22 cellular contexts compared by ENCODE assay signal in genomic region chr13:73827434-73827833, GRCh38.
DNase-seq lines count a peak whose midpoint lies in the region; ATAC-seq and TF ChIP-seq lines count a peak whose summit lies in the region.
"Had no signal": no experiment of that assay in that cellular context is flagged by ENCODE, and none has a peak within 500 bp of the region (broad histone marks: within the 10 kb centered on the region; RNA-seq: fewer than 3 reads in every experiment).

No MANE protein-coding gene starts in this region.

- no peak overlapping the region for H3K4me2 ChIP-seq in mammary epithelial cell (ENCODE audit: insufficient read depth, low read depth, low read length)
- H3K4me2 ChIP-seq: A549; BLaER1 treated with 17β-estradiol and CSF1 and Interleukin-3, amounts not matched to agents 10 nM and 100 nM had no signal

- no peaks in the 10 kb centered on the region for H3K27me3 Mint-ChIP-seq in MCF 10A (ENCODE audit: insufficient read depth, unreplicated experiment)
- H3K27me3 Mint-ChIP-seq: B cell; CD4-positive, alpha-beta memory T cell; CD8-positive, alpha-beta memory T cell had no signal

- no peak overlapping the region for H3K4me3 Mint-ChIP-seq in MCF 10A (ENCODE audit: unreplicated experiment)
- H3K4me3 Mint-ChIP-seq: B cell; CD4-positive, alpha-beta memory T cell; CD8-positive, alpha-beta memory T cell had no signal

- CTCF ChIA-PET in MCF 10A (lab: Yijun Ruan, JAX) (interaction anchor here (1.5 kb wide), 1 partner anchor 459 kb away, joined by 9 read pairs; no protein-coding TSS in a partner anchor), mammary epithelial cell (lab: Charles Lee; ENCODE audit: low non-redundant PET) (no interaction called here)

- H3K27me3 ChIP-seq in mammary epithelial cell (ENCODE audit: insufficient read depth, low read length), result no peaks in the 10 kb centered on the region
- H3K27me3 ChIP-seq: BLaER1 treated with 17β-estradiol and CSF1 and Interleukin-3, amounts not matched to agents 10 nM and 100 nM had no signal

- TF ChIP-seq CTCF in MCF 10A (IDR thresholded peaks at IDR 0.05; ENCODE audit: unreplicated experiment) (no peak), mammary epithelial cell (conservative IDR thresholded peaks at IDR 0.05 in 1 of 2, IDR thresholded peaks at IDR 0.05 in 1 of 2; ENCODE audit: extremely low read depth in 1 of 2, insufficient read depth in 1 of 2, low read depth in 1 of 2, low read length in 2 of 2) (no peak)

- ATAC-seq in left ventricle myocardium superior (no peak), left cardiac atrium (no peak)
- ATAC-seq: A549, GM12878 had no signal

- no peaks in the 10 kb centered on the region for H3K9me3 ChIP-seq in mammary epithelial cell (replicated peaks; ENCODE audit: insufficient read depth, low read length)
- H3K9me3 ChIP-seq: A549 had no signal

- intact Hi-C loops in MCF 10A (cut with micrococcal nuclease) (no loop called here), mammary epithelial cell (cut with micrococcal nuclease) (no loop called here), left ventricle myocardium superior (cut with micrococcal nuclease) (no loop called here), left cardiac atrium (cut with DNase I) (no loop called here)

- POLR2A ChIA-PET in MCF 10A (lab: Yijun Ruan, JAX), result no interaction called here

- H3K9me3 Mint-ChIP-seq in MCF 10A (ENCODE audit: unreplicated experiment), result no peaks in the 10 kb centered on the region
- H3K9me3 Mint-ChIP-seq: CD4-positive, alpha-beta memory T cell; CD8-positive, alpha-beta memory T cell had no signal

- BruUV-seq in MCF 10A (replicated peaks; lab: Mats Ljungman, UMichigan) (no TSS peak), mammary epithelial cell (replicated peaks; lab: Mats Ljungman, UMichigan) (no TSS peak)

- H3K4me3 ChIP-seq in mammary epithelial cell (replicated peaks in 1 of 3; ENCODE audit: insufficient read depth in 1 of 3, low read depth in 2 of 3, low read length in 3 of 3), result no peak overlapping the region
- H3K4me3 ChIP-seq: A549; BLaER1 treated with 17β-estradiol and CSF1 and Interleukin-3, amounts not matched to agents 10 nM and 100 nM; GM12878 had no signal

- 100% methylated on average over 3 of the region's 3 CpGs for WGBS in mammary epithelial cell (ENCODE audit: low coverage, missing lambda C conversion rate)

- no peak overlapping the region for H3K27ac ChIP-seq in mammary epithelial cell (ENCODE audit: insufficient read depth, low read depth, low read length)
- H3K27ac ChIP-seq: 22Rv1; A549; BLaER1 treated with 17β-estradiol and CSF1 and Interleukin-3, amounts not matched to agents 10 nM and 100 nM; C4-2B had no signal

- dilution Hi-C loops in mammary epithelial cell (cut with HindIII; ENCODE audit: low sequenced_read_pairs), result no loop called here

- no peak overlapping the region for H3K27ac Mint-ChIP-seq in MCF 10A (ENCODE audit: low read depth, unreplicated experiment)
- H3K27ac Mint-ChIP-seq: B cell had no signal

- H3K9ac ChIP-seq in mammary epithelial cell (ENCODE audit: insufficient read depth, low read length), result no peak overlapping the region
- H3K9ac ChIP-seq: BLaER1 treated with 17β-estradiol and CSF1 and Interleukin-3, amounts not matched to agents 10 nM and 100 nM had no signal

- H3K79me2 ChIP-seq in mammary epithelial cell (ENCODE audit: insufficient read depth, low read length), result no peaks in the 10 kb centered on the region

- in situ Hi-C loops in mammary epithelial cell (cut with MboI; ENCODE audit: low sequenced_read_pairs in 2 of 2), result loop anchor here (25.0 kb wide), 1 partner anchor 460 kb away; no protein-coding TSS in a partner anchor

- no peaks in the 10 kb centered on the region for H3K36me3 ChIP-seq in mammary epithelial cell (ENCODE audit: insufficient read depth, low read length)

- H3K4me1 ChIP-seq in mammary epithelial cell (ENCODE audit: insufficient read depth, low read length), result no peaks in the 10 kb centered on the region

- H3K4me1 Mint-ChIP-seq in MCF 10A (ENCODE audit: insufficient read depth, unreplicated experiment), result peaks cover 5% of the 10 kb centered on the region

- H2AFZ ChIP-seq in mammary epithelial cell (ENCODE audit: low read depth, low read length), result no peak overlapping the region

- no peaks in the 10 kb centered on the region for H3K36me3 Mint-ChIP-seq in MCF 10A (ENCODE audit: insufficient read depth, unreplicated experiment)

- H4K20me1 ChIP-seq in mammary epithelial cell (ENCODE audit: insufficient read depth, low read length), result no peaks in the 10 kb centered on the region
- H4K20me1 ChIP-seq: BLaER1 treated with 17β-estradiol and CSF1 and Interleukin-3, amounts not matched to agents 10 nM and 100 nM had no signal

- DNase-seq in MCF 10A (ENCODE audit: unreplicated experiment), result peak; percentile 14
- no peak for DNase-seq in mammary epithelial cell
- DNase-seq in left ventricle myocardium superior, result peak; percentile 23
- DNase-seq in left cardiac atrium, result no peak
- no peak for DNase-seq in OCI-M2 (lab: John Stamatoyannopoulos, UW; ENCODE audit: unreplicated experiment)
- DNase-seq: AML-193; CD4-positive, alpha-beta memory T cell; CD8-positive, alpha-beta memory T cell; COR-L47; DMS 273 treated with DMSO at 0.1 percent for 48 hours; DMS153; DMS53; DMS79; DND-41; EL; GDM1 had no signal

Comparison
In these comparisons a context has a peak if more than half of its experiments do, and no peak if none do; other contexts are left out.
1. DNase-seq: peak in MCF 10A (single experiment) and left ventricle myocardium superior (single experiment); none in mammary epithelial cell (single experiment), left cardiac atrium (single experiment) and OCI-M2 (single experiment).